1 cellular context compared by ENCODE assay signal in genomic region chr19:18364826-18365528, GRCh38.
A peak's percentile ranks its signal among the peaks of the same experiment; 100 is the strongest.
TF ChIP-seq lines count a peak whose summit lies in the region.

No MANE protein-coding gene starts in this region.

TF ChIP-seq in HEK293, 187 proteins besides CTCF, POLR2A, EP300 and RAD21 (continued from another document and continues in another):
- TF ChIP-seq ZNF280C (tag by site-specific recombination; IDR thresholded peaks at IDR 0.05) (no peak), ZNF626 (tag by site-specific recombination; IDR thresholded peaks at IDR 0.05) (no peak), KLF8 (tag by site-specific recombination; IDR thresholded peaks at IDR 0.05) (peak; percentile 68), ZNF169 (tag by site-specific recombination; IDR thresholded peaks at IDR 0.05) (no peak), ZNF274 (IDR thresholded peaks at IDR 0.05; ENCODE audit: low read length) (no peak), ZNF274 (tag by site-specific recombination; IDR thresholded peaks at IDR 0.05; ENCODE audit: borderline replicate concordance) (no peak), ZNF174 (tag by site-specific recombination; IDR thresholded peaks at IDR 0.05) (no peak), ZNF610 (tag by site-specific recombination; IDR thresholded peaks at IDR 0.05; ENCODE audit: borderline replicate concordance) (0 out of 2 replicates have a peak, but pooled peaks have one; percentile 77), ZNF423 (tag by site-specific recombination; IDR thresholded peaks at IDR 0.05) (no peak), ZNF350 (tag by site-specific recombination; IDR thresholded peaks at IDR 0.05) (no peak), ZSCAN30 (tag by site-specific recombination; IDR thresholded peaks at IDR 0.05) (peak; percentile 89), ZNF776 (tag by site-specific recombination; IDR thresholded peaks at IDR 0.05; ENCODE audit: borderline replicate concordance) (no peak), ZBTB49 (tag by site-specific recombination; IDR thresholded peaks at IDR 0.05; ENCODE audit: low read depth) (no peak), ZFP69B (tag by site-specific recombination; IDR thresholded peaks at IDR 0.05) (peak; percentile 77), ZNF16 (tag by site-specific recombination; IDR thresholded peaks at IDR 0.05; ENCODE audit: low read depth) (no peak; the same call in 1 of the 2 replicates), ZNF544 (tag by site-specific recombination; IDR thresholded peaks at IDR 0.05) (no peak), KLF7 (tag by site-specific recombination; IDR thresholded peaks at IDR 0.05; ENCODE audit: borderline replicate concordance) (no peak; the same call in 1 of the 2 replicates), ZNF791 (tag by site-specific recombination; IDR thresholded peaks at IDR 0.05) (no peak), ZNF777 (tag by site-specific recombination; IDR thresholded peaks at IDR 0.05; ENCODE audit: borderline replicate concordance) (no peak), ZNF473 (tag by site-specific recombination; IDR thresholded peaks at IDR 0.05) (no peak), ZNF2 (tag by site-specific recombination; IDR thresholded peaks at IDR 0.05) (0 out of 2 replicates have a peak, but pooled peaks have one; percentile 42), ZFP3 (tag by site-specific recombination; IDR thresholded peaks at IDR 0.05; ENCODE audit: low read depth) (peak; percentile 42; the same call in 1 of the 2 replicates), TRIM28 (IDR thresholded peaks at IDR 0.05; ENCODE audit: borderline replicate concordance, low read length) (peak; percentile 77; the same call in 1 of the 2 replicates), ZNF121 (tag by site-specific recombination; IDR thresholded peaks at IDR 0.05) (peak; percentile 97), ZNF114 (tag by site-specific recombination; IDR thresholded peaks at IDR 0.05) (no peak), ZNF221 (tag by site-specific recombination; IDR thresholded peaks at IDR 0.05; ENCODE audit: borderline replicate concordance) (no peak), ZNF707 (tag by site-specific recombination; IDR thresholded peaks at IDR 0.05) (no peak), ZNF138 (tag by site-specific recombination; IDR thresholded peaks at IDR 0.05; ENCODE audit: borderline replicate concordance) (no peak), ZIC2 (tag by site-specific recombination; IDR thresholded peaks at IDR 0.05) (peak; percentile 97), HOXA7 (CRISPR knock-in tag; IDR thresholded peaks at IDR 0.05; ENCODE audit: borderline replicate concordance) (no peak), ZNF140 (tag by site-specific recombination; IDR thresholded peaks at IDR 0.05) (no peak), ZNF23 (tag by site-specific recombination; IDR thresholded peaks at IDR 0.05; ENCODE audit: borderline replicate concordance) (no peak), MYNN (tag by site-specific recombination; IDR thresholded peaks at IDR 0.05; ENCODE audit: borderline replicate concordance) (no peak), TCF7L2 (IDR thresholded peaks at IDR 0.05; ENCODE audit: borderline replicate concordance, low read depth, low read length) (peak; percentile 51), ZBTB8A (tag by site-specific recombination; IDR thresholded peaks at IDR 0.05) (peak; percentile 90), ZNF830 (tag by site-specific recombination; IDR thresholded peaks at IDR 0.05; ENCODE audit: low read depth) (no peak), ZNF549 (tag by site-specific recombination; IDR thresholded peaks at IDR 0.05) (no peak), PRDM10 (tag by site-specific recombination; IDR thresholded peaks at IDR 0.05) (peak; percentile 76), ZNF37A (tag by site-specific recombination; IDR thresholded peaks at IDR 0.05) (no peak), ZNF133 (tag by site-specific recombination; IDR thresholded peaks at IDR 0.05) (no peak), KLF1 (tag by site-specific recombination; IDR thresholded peaks at IDR 0.05) (no peak), ZNF239 (tag by site-specific recombination; IDR thresholded peaks at IDR 0.05) (no peak), ZNF596 (tag by site-specific recombination; IDR thresholded peaks at IDR 0.05) (peak; percentile 24; the same call in 1 of the 2 replicates), REST (tag by site-specific recombination; IDR thresholded peaks at IDR 0.05) (no peak; the same call in 1 of the 2 replicates), ZNF843 (tag by site-specific recombination; IDR thresholded peaks at IDR 0.05) (peak; percentile 94), ZBTB1 (tag by site-specific recombination; IDR thresholded peaks at IDR 0.05) (0 out of 2 replicates have a peak, but pooled peaks have one; percentile 70), ZEB2 (tag by site-specific recombination; IDR thresholded peaks at IDR 0.05) (peak; percentile 100), ZNF266 (tag by site-specific recombination; IDR thresholded peaks at IDR 0.05; ENCODE audit: low read depth) (no peak), ZFP41 (tag by site-specific recombination; IDR thresholded peaks at IDR 0.05; ENCODE audit: borderline replicate concordance) (no peak), ZNF24 (tag by site-specific recombination; IDR thresholded peaks at IDR 0.05) (peak; percentile 93), ZBTB21 (tag by site-specific recombination; IDR thresholded peaks at IDR 0.05) (peak; percentile 99), MEIS1 (CRISPR knock-in tag; IDR thresholded peaks at IDR 0.05; ENCODE audit: borderline replicate concordance) (no peak), ZNF48 (tag by site-specific recombination; IDR thresholded peaks at IDR 0.05) (no peak), KLF17 (tag by site-specific recombination; IDR thresholded peaks at IDR 0.05) (peak; percentile 84), YY2 (tag by site-specific recombination; IDR thresholded peaks at IDR 0.05) (no peak; the same call in 1 of the 2 replicates), INSM2 (tag by site-specific recombination; IDR thresholded peaks at IDR 0.05) (peak; percentile 98)
